Comparison of ENCODE assay signal across 8 cellular contexts in genomic region chr11:108664241-108664640, GRCh38. TPM values are rescaled to one million over a fixed set of nuclear protein-coding genes. Genes with fewer than 3 reads are reported as not detected.
DNase-seq lines count a peak whose midpoint lies in the region; ATAC-seq and TF ChIP-seq lines count a peak whose summit lies in the region.

No MANE protein-coding gene starts in this region.

- peaks cover 7% of the 10 kb centered on the region; the same call in 1 of the 2 replicates for H4K20me1 ChIP-seq in DOHH2 (ENCODE audit: control insufficient read depth, insufficient read depth, low read depth, low read length)
- no peaks in the 10 kb centered on the region for H4K20me1 ChIP-seq in fibroblast of lung (ENCODE audit: control insufficient read depth, extremely low read depth, insufficient read depth, low read length)

- no peak overlapping the region for H3K9ac ChIP-seq in fibroblast of lung (ENCODE audit: insufficient read depth, low read length)

- no peak for TF ChIP-seq POLR2A in prostate gland (IDR thresholded peaks at IDR 0.05)

- DNase-seq in SJSA1 (ENCODE audit: low read depth in 1 of 2, low spot score in 2 of 2): no peak
- no peak for DNase-seq in fibroblast of lung (ENCODE audit: low read depth in 2 of 2)
- no peak for DNase-seq in prostate gland (ENCODE audit: low spot score)
- no peak for DNase-seq in cerebellar cortex (ENCODE audit: low spot score)
- DNase-seq in stimulated activated CD4-positive, alpha-beta T cell treated with anti-CD3 and anti-CD28 coated beads, Interleukin-4, amount 100 ng/mL, for 1 hour: no peak
- DNase-seq in AML-193 (lab: John Stamatoyannopoulos, UW): no peak

- H3K4me2 ChIP-seq in DOHH2 (ENCODE audit: low read length) (peak overlapping the region; percentile 58), fibroblast of lung (ENCODE audit: extremely low read depth, insufficient read depth, low read length) (peak overlapping the region; percentile 36)

- peak overlapping the region; percentile 92 for H3K4me3 ChIP-seq in DOHH2 (ENCODE audit: low read length)
- peak overlapping the region; percentile 58 for H3K4me3 ChIP-seq in SJSA1
- peak overlapping the region in 2 of 4 experiments; percentile 71 to 86 for H3K4me3 ChIP-seq in fibroblast of lung (replicated peaks in 1 of 4; ENCODE audit: control extremely low read depth in 1 of 4, insufficient read depth in 1 of 4, low read depth in 3 of 4, low read length in 4 of 4)
- peak overlapping the region; percentile 80 to 91 for H3K4me3 ChIP-seq in prostate gland

- H3K27ac ChIP-seq in DOHH2 (ENCODE audit: low read depth, low read length) (peak overlapping the region; percentile 46; the same call in 1 of the 2 replicates), SJSA1 (peak overlapping the region; percentile 29; the same call in 1 of the 2 replicates), fibroblast of lung (ENCODE audit: insufficient read depth, low read length) (no peak overlapping the region), prostate gland (peak overlapping the region; percentile 23 to 49)

- no peaks in the 10 kb centered on the region for H3K9me3 ChIP-seq in DOHH2 (ENCODE audit: control insufficient read depth, insufficient read depth, low read length)
- no peaks in the 10 kb centered on the region for H3K9me3 ChIP-seq in SJSA1 (replicated peaks)
- H3K9me3 ChIP-seq in fibroblast of lung (ENCODE audit: control insufficient read depth, insufficient read depth, low read depth, low read length): no peaks in the 10 kb centered on the region
- no peaks in the 10 kb centered on the region for H3K9me3 ChIP-seq in prostate gland

- ATAC-seq in GM21515 (IDR thresholded peaks at IDR 0.05; ENCODE audit: unreplicated experiment): no peak

- H3K27me3 ChIP-seq in DOHH2 (ENCODE audit: control insufficient read depth, low read length) (no peaks in the 10 kb centered on the region), SJSA1 (replicated peaks) (no peaks in the 10 kb centered on the region), fibroblast of lung (ENCODE audit: control insufficient read depth, insufficient read depth, low read length) (no peaks in the 10 kb centered on the region), prostate gland (replicated peaks; ENCODE audit: insufficient read depth) (no peaks in the 10 kb centered on the region)

- intact Hi-C loops in prostate gland (cut with DNase I): loop anchor here (5.0 to 10.0 kb wide), 4 partner anchors 169 to 542 kb away; partner anchors contain the start of genes ACAT1, ATM, C11orf65 and NPAT

- peak overlapping the region; percentile 77 for H2AFZ ChIP-seq in fibroblast of lung (ENCODE audit: low read length)

- peaks cover 31% of the 10 kb centered on the region for H3K36me3 ChIP-seq in DOHH2 (ENCODE audit: control insufficient read depth, low read length)
- H3K36me3 ChIP-seq in SJSA1: no peaks in the 10 kb centered on the region
- no peaks in the 10 kb centered on the region for H3K36me3 ChIP-seq in fibroblast of lung (ENCODE audit: control insufficient read depth, insufficient read depth, low read length)
- H3K36me3 ChIP-seq in prostate gland: no peaks in the 10 kb centered on the region

- no peaks in the 10 kb centered on the region for H3K9me2 ChIP-seq in DOHH2 (replicated peaks; ENCODE audit: control insufficient read depth, low read length)

- 70% methylated on average over 9 of the region's 9 CpGs for WGBS in prostate gland

- H3K4me1 ChIP-seq in DOHH2 (ENCODE audit: control insufficient read depth, low read length) (peaks cover 52% of the 10 kb centered on the region), SJSA1 (replicated peaks) (peaks cover 8% of the 10 kb centered on the region), fibroblast of lung (ENCODE audit: control insufficient read depth, extremely low read depth, insufficient read depth, low read length) (peaks cover 3% of the 10 kb centered on the region), prostate gland (replicated peaks) (peaks cover 6% of the 10 kb centered on the region)

- TF ChIP-seq CTCF in DOHH2 (IDR thresholded peaks at IDR 0.05; ENCODE audit: low read depth, low read length, poor library complexity, severe bottlenecking) (no peak), fibroblast of lung (conservative IDR thresholded peaks at IDR 0.05 in 1 of 2, IDR thresholded peaks at IDR 0.05 in 1 of 2; ENCODE audit: low read depth in 1 of 2, low read length in 2 of 2) (no peak), prostate gland (IDR thresholded peaks at IDR 0.05) (no peak)

- peaks cover 16% of the 10 kb centered on the region for H3F3A ChIP-seq in DOHH2 (ENCODE audit: control insufficient read depth, insufficient read depth)

- peaks cover 44% of the 10 kb centered on the region for H3K79me2 ChIP-seq in DOHH2 (ENCODE audit: control insufficient read depth, low read length)
- H3K79me2 ChIP-seq in fibroblast of lung (ENCODE audit: control insufficient read depth, insufficient read depth, low read length): peaks cover 37% of the 10 kb centered on the region

RNA-seq across cellular contexts. Expression of gene DDX10, which starts 0.6 kb away (rescaled TPM):
- 21.9 and 24.7 TPM in 2 replicates for total RNA-seq in SJSA1 (2014; rRNA removed; shearing (Covaris generic))
- total RNA-seq in fibroblast of lung (18.5 and 20.3 TPM in 2 replicates), prostate gland (10 to 100 TPM; 18.5 to 33.1 TPM)
- 20.7 and 27.7 TPM in 2 replicates for polyA plus RNA-seq in fibroblast of lung
- 12.6 and 17.5 TPM in 2 replicates for polyA plus RNA-seq in fibroblast of lung (2012)
- 21.6 and 33.7 TPM in 2 replicates for polyA minus RNA-seq in fibroblast of lung (ENCODE audit: low replicate concordance)
